18 cellular contexts compared by ENCODE assay signal in genomic region chr2:100692906-100693305, GRCh38.
DNase-seq lines count a peak whose midpoint lies in the region; ATAC-seq, FAIRE-seq and TF ChIP-seq lines count a peak whose summit lies in the region.
"Had no signal": no experiment of that assay in that cellular context is flagged by ENCODE, and none has a peak within 500 bp of the region (broad histone marks: within the 10 kb centered on the region; RNA-seq: fewer than 3 reads in every experiment).

No MANE protein-coding gene starts in this region.

- peaks cover 15% of the 10 kb centered on the region for H3K9me3 Mint-ChIP-seq in activated naive CD4-positive, alpha-beta T cell treated with anti-CD3 and anti-CD28 coated beads for 36 hours

- no peaks in the 10 kb centered on the region for H3K27me3 Mint-ChIP-seq in activated naive CD4-positive, alpha-beta T cell treated with anti-CD3 and anti-CD28 coated beads for 36 hours (ENCODE audit: low read depth)

- TF ChIP-seq POLR2A in HepG2 (IDR thresholded peaks at IDR 0.05; ENCODE audit: insufficient read depth in 1 of 2, low read depth in 2 of 2, low read length in 2 of 2) (no peak), right lobe of liver (IDR thresholded peaks at IDR 0.05) (no peak)

- H3K4me3 ChIP-seq in HepG2 (replicated peaks in 1 of 3; ENCODE audit: insufficient read depth in 1 of 3, low read depth in 2 of 3, low read length in 3 of 3) (no peak overlapping the region), right lobe of liver (no peak overlapping the region), colonic mucosa (no peak overlapping the region)
- H3K4me3 ChIP-seq: GM23248 had no signal

- TF ChIP-seq EP300 in HepG2 (IDR thresholded peaks at IDR 0.05; ENCODE audit: low read depth in 2 of 2, low read length in 2 of 2), result no peak
- TF ChIP-seq EP300 in HepG2 (CRISPR knock-in tag; IDR thresholded peaks at IDR 0.05; ENCODE audit: borderline replicate concordance), result no peak

- DNase-seq in HepG2 (ENCODE audit: low spot score), result no peak
- DNase-seq in right lobe of liver, result no peak
- peak; percentile 5 for DNase-seq in iPS-NIHi7 (ENCODE audit: extremely low spot score)
- DNase-seq in posterior vena cava (ENCODE audit: low spot score), result peak; percentile 35
- no peak for DNase-seq in colonic mucosa
- no peak for DNase-seq in activated naive CD4-positive, alpha-beta T cell treated with anti-CD3 and anti-CD28 coated beads for 36 hours
- DNase-seq: C1 segment of cervical spinal cord; Caco-2; CD4-positive, alpha-beta memory T cell; DMS153; DND-41; GM23248; H7; HCEC 1CT had no signal

- no TSS peak for BruUV-seq in HepG2 (replicated peaks; lab: Mats Ljungman, UMichigan)

- H3K4me3 Mint-ChIP-seq in activated naive CD4-positive, alpha-beta T cell treated with anti-CD3 and anti-CD28 coated beads for 36 hours, result no peak overlapping the region
- H3K4me3 Mint-ChIP-seq: CD4-positive, alpha-beta memory T cell had no signal

- H3K27me3 ChIP-seq in HepG2 (ENCODE audit: control insufficient read depth in 1 of 2, insufficient read depth in 2 of 2, low read length in 2 of 2) (peaks cover 0 to 21% of the 10 kb centered on the region in 2 experiments; a peak in 2 of 5 replicates), right lobe of liver (no peaks in the 10 kb centered on the region), colonic mucosa (no peaks in the 10 kb centered on the region)

- CTCF ChIA-PET in HepG2 (lab: Yijun Ruan, JAX; ENCODE audit: low intra/inter-chr PET ratio, low total read pairs), result no interaction called here
- CTCF ChIA-PET in activated naive CD4-positive, alpha-beta T cell treated with anti-CD3 and anti-CD28 coated beads for 36 hours (lab: Charles Lee), result no interaction called here

- FAIRE-seq in HepG2 (lab: Jason Lieb, UNC), result no peak
- FAIRE-seq: G401.6, GM12892, H1 had no signal

- ATAC-seq in HepG2 (peak; percentile 27; the same call in 1 of the 3 replicates), right lobe of liver (no peak), GM21360 (IDR thresholded peaks at IDR 0.05; ENCODE audit: unreplicated experiment) (no peak)

- peaks cover 6% of the 10 kb centered on the region for H3K36me3 Mint-ChIP-seq in activated naive CD4-positive, alpha-beta T cell treated with anti-CD3 and anti-CD28 coated beads for 36 hours (ENCODE audit: low read depth)

- peaks cover 3% of the 10 kb centered on the region for H3K4me1 Mint-ChIP-seq in activated naive CD4-positive, alpha-beta T cell treated with anti-CD3 and anti-CD28 coated beads for 36 hours (ENCODE audit: low read depth)

- no peak overlapping the region for H3K27ac Mint-ChIP-seq in activated naive CD4-positive, alpha-beta T cell treated with anti-CD3 and anti-CD28 coated beads for 36 hours
- H3K27ac Mint-ChIP-seq: CD4-positive, alpha-beta memory T cell had no signal

- no peak overlapping the region for H2AFZ ChIP-seq in HepG2 (ENCODE audit: low read length)
- H2AFZ ChIP-seq: GM23248 had no signal

- no peaks in the 10 kb centered on the region for H3K79me2 ChIP-seq in HepG2 (ENCODE audit: insufficient read depth, low read length)

- no peak overlapping the region for H3K4me2 ChIP-seq in HepG2 (ENCODE audit: low read depth, low read length)

- H4K20me1 ChIP-seq in HepG2 (ENCODE audit: insufficient read depth, low read length), result no peaks in the 10 kb centered on the region

- no peak for TF ChIP-seq CTCF in HepG2 (CRISPR knock-in tag; IDR thresholded peaks at IDR 0.05)
- TF ChIP-seq CTCF in right lobe of liver (IDR thresholded peaks at IDR 0.05), result no peak
- TF ChIP-seq CTCF in colonic mucosa (IDR thresholded peaks at IDR 0.05), result no peak

- H3K9me3 ChIP-seq in HepG2 (ENCODE audit: low read length), result peaks cover 10% of the 10 kb centered on the region; the same call in 1 of the 2 replicates
- no peaks in the 10 kb centered on the region for H3K9me3 ChIP-seq in right lobe of liver
- H3K9me3 ChIP-seq in colonic mucosa, result no peaks in the 10 kb centered on the region

- POLR2A ChIA-PET in HepG2 (lab: Yijun Ruan, JAX), result interaction anchor here (0.6 to 1.0 kb wide), 3 partner anchors 88 to 309 kb away, joined by 3 read pairs; partner anchors contain the start of gene RPL31

- H3K36me3 ChIP-seq in HepG2 (replicated peaks in 1 of 2; ENCODE audit: control insufficient read depth in 1 of 2, insufficient read depth in 2 of 2, low read length in 2 of 2) (no peaks in the 10 kb centered on the region), right lobe of liver (no peaks in the 10 kb centered on the region), colonic mucosa (no peaks in the 10 kb centered on the region)

- intact Hi-C loops in HepG2 (cut with micrococcal nuclease; ENCODE audit: unreplicated experiment), result no loop called here
- intact Hi-C loops in right lobe of liver (cut with DNase I), result no loop called here
- intact Hi-C loops in posterior vena cava (cut with DNase I), result no loop called here
- intact Hi-C loops in colonic mucosa (cut with DNase I), result no loop called here
- intact Hi-C loops in activated naive CD4-positive, alpha-beta T cell treated with anti-CD3 and anti-CD28 coated beads for 36 hours (cut with micrococcal nuclease), result no loop called here

- in situ Hi-C loops in HepG2 (cut with HindIII; ENCODE audit: extremely low pct_ligation_motif_present, low pct_unique_long_range_greater_than_20kb), result no loop called here

- H3K4me1 ChIP-seq in HepG2 (ENCODE audit: insufficient read depth, low read length) (peaks cover 13% of the 10 kb centered on the region), right lobe of liver (no peaks in the 10 kb centered on the region), colonic mucosa (no peaks in the 10 kb centered on the region)
- H3K4me1 ChIP-seq: Caco-2 had no signal

- H3K9ac ChIP-seq in HepG2 (ENCODE audit: insufficient read depth, low read depth, low read length) (no peak overlapping the region), colonic mucosa (ENCODE audit: low read depth in 2 of 2, low read length in 2 of 2) (no peak overlapping the region)
- H3K9ac ChIP-seq: GM23248 had no signal

- no peak for TF ChIP-seq RAD21 in HepG2 (CRISPR knock-in tag; IDR thresholded peaks at IDR 0.05)

- H3K27ac ChIP-seq in HepG2 (ENCODE audit: extremely low read length, insufficient read depth, low read length) (no peak overlapping the region), right lobe of liver (no peak overlapping the region), colonic mucosa (no peak overlapping the region)
- H3K27ac ChIP-seq: GM23248 had no signal

TF ChIP-seq in HepG2, 621 proteins besides CTCF, POLR2A, EP300 and RAD21 (continues in another document):
- TF ChIP-seq, protein P1, sequence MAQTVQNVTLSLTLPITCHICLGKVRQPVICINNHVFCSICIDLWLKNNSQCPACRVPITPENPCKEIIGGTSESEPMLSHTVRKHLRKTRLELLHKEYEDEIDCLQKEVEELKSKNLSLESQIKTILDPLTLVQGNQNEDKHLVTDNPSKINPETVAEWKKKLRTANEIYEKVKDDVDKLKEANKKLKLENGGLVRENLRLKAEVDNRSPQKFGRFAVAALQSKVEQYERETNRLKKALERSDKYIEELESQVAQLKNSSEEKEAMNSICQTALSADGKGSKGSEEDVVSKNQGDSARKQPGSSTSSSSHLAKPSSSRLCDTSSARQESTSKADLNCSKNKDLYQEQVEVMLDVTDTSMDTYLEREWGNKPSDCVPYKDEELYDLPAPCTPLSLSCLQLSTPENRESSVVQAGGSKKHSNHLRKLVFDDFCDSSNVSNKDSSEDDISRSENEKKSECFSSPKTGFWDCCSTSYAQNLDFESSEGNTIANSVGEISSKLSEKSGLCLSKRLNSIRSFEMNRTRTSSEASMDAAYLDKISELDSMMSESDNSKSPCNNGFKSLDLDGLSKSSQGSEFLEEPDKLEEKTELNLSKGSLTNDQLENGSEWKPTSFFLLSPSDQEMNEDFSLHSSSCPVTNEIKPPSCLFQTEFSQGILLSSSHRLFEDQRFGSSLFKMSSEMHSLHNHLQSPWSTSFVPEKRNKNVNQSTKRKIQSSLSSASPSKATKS (CRISPR knock-in tag; IDR thresholded peaks at IDR 0.05), result no peak
- TF ChIP-seq, protein P2, sequence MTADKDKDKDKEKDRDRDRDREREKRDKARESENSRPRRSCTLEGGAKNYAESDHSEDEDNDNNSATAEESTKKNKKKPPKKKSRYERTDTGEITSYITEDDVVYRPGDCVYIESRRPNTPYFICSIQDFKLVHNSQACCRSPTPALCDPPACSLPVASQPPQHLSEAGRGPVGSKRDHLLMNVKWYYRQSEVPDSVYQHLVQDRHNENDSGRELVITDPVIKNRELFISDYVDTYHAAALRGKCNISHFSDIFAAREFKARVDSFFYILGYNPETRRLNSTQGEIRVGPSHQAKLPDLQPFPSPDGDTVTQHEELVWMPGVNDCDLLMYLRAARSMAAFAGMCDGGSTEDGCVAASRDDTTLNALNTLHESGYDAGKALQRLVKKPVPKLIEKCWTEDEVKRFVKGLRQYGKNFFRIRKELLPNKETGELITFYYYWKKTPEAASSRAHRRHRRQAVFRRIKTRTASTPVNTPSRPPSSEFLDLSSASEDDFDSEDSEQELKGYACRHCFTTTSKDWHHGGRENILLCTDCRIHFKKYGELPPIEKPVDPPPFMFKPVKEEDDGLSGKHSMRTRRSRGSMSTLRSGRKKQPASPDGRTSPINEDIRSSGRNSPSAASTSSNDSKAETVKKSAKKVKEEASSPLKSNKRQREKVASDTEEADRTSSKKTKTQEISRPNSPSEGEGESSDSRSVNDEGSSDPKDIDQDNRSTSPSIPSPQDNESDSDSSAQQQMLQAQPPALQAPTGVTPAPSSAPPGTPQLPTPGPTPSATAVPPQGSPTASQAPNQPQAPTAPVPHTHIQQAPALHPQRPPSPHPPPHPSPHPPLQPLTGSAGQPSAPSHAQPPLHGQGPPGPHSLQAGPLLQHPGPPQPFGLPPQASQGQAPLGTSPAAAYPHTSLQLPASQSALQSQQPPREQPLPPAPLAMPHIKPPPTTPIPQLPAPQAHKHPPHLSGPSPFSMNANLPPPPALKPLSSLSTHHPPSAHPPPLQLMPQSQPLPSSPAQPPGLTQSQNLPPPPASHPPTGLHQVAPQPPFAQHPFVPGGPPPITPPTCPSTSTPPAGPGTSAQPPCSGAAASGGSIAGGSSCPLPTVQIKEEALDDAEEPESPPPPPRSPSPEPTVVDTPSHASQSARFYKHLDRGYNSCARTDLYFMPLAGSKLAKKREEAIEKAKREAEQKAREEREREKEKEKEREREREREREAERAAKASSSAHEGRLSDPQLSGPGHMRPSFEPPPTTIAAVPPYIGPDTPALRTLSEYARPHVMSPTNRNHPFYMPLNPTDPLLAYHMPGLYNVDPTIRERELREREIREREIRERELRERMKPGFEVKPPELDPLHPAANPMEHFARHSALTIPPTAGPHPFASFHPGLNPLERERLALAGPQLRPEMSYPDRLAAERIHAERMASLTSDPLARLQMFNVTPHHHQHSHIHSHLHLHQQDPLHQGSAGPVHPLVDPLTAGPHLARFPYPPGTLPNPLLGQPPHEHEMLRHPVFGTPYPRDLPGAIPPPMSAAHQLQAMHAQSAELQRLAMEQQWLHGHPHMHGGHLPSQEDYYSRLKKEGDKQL (CRISPR knock-in tag; IDR thresholded peaks at IDR 0.05; ENCODE audit: low read depth), result no peak
- TF ChIP-seq GFI1 (CRISPR knock-in tag; IDR thresholded peaks at IDR 0.05; ENCODE audit: borderline replicate concordance) (no peak), ZNF605 (CRISPR knock-in tag; IDR thresholded peaks at IDR 0.05) (no peak), HDAC1 (CRISPR knock-in tag; IDR thresholded peaks at IDR 0.05) (no peak), WIZ (CRISPR knock-in tag; IDR thresholded peaks at IDR 0.05) (no peak)

Comparison
In these comparisons a context has a peak if more than half of its experiments do, and no peak if none do; other contexts are left out.
1. DNase-seq: peak in iPS-NIHi7 (single experiment) and posterior vena cava (single experiment); none in HepG2 (single experiment), right lobe of liver (0 of 3), colonic mucosa (single experiment) and activated naive CD4-positive, alpha-beta T cell treated with anti-CD3 and anti-CD28 coated beads for 36 hours (single experiment).